In genomic region chr7:154841731-154842331, GRCh38 we compare ENCODE assay signal across 18 cellular contexts.
A peak's percentile ranks its signal among the peaks of the same experiment; 100 is the strongest.
DNase-seq lines count a peak whose midpoint lies in the region; ATAC-seq and TF ChIP-seq lines count a peak whose summit lies in the region.
"Had no signal": no experiment of that assay in that cellular context is flagged by ENCODE, and none has a peak within 500 bp of the region (broad histone marks: within the 10 kb centered on the region; RNA-seq: fewer than 3 reads in every experiment).

No MANE protein-coding gene starts in this region.

- H3K36me3 ChIP-seq in upper lobe of right lung: no peaks in the 10 kb centered on the region
- H3K36me3 ChIP-seq: HAP-1, tibial nerve had no signal

- H3K27ac ChIP-seq in upper lobe of right lung: no peak overlapping the region
- H3K27ac ChIP-seq: epithelial cell of prostate, tibial nerve had no signal

- ATAC-seq in left lobe of liver: peak; percentile 70
- peak; percentile 39 for ATAC-seq in upper lobe of right lung
- ATAC-seq in GM21619 (IDR thresholded peaks at IDR 0.05; ENCODE audit: unreplicated experiment): no peak
- ATAC-seq in HG03378 (IDR thresholded peaks at IDR 0.05; ENCODE audit: unreplicated experiment): no peak
- ATAC-seq: activated CD4-positive, alpha-beta T cell treated with anti-CD3 and anti-CD28 coated beads for 36 hours; activated naive CD8-positive, alpha-beta T cell treated with anti-CD3 and anti-CD28 coated beads, Interleukin-2, amount 50 U/mL, for 24 hours; T-helper 17 cell had no signal

- H3K4me1 ChIP-seq in upper lobe of right lung: no peaks in the 10 kb centered on the region
- H3K4me1 ChIP-seq: HAP-1, tibial nerve had no signal

- intact Hi-C loops in upper lobe of right lung (cut with DNase I): no loop called here

- DNase-seq in NCI-H524 (lab: John Stamatoyannopoulos, UW) (peak; percentile 5 to 44), NCI-H524 treated with DMSO at 0.1 percent for 48 hours (lab: John Stamatoyannopoulos, UW) (no peak), NCI-H748 (lab: John Stamatoyannopoulos, UW; ENCODE audit: unreplicated experiment) (peak; percentile 93), left lobe of liver (ENCODE audit: low spot score) (no peak), upper lobe of right lung (no peak), SHP77 treated with DMSO at 0.1 percent for 48 hours (lab: John Stamatoyannopoulos, UW) (no peak)
- DNase-seq: activated CD4-positive, alpha-beta T cell treated with anti-CD3 and anti-CD28 coated beads for 36 hours; activated naive CD8-positive, alpha-beta T cell treated with anti-CD3 and anti-CD28 coated beads, Interleukin-2, amount 50 U/mL, for 24 hours; activated T-cell treated with anti-CD3 and anti-CD28 coated beads, Interleukin-2, amount 50 U/mL, for 1 hour; MV-4-11; stimulated activated CD4-positive, alpha-beta T cell treated with anti-CD3 and anti-CD28 coated beads, Interleukin-15, amount 100 ng/mL, for 24 hours; T-helper 17 cell had no signal

- peaks cover 10% of the 10 kb centered on the region for H3K27me3 ChIP-seq in upper lobe of right lung
- H3K27me3 ChIP-seq: tibial nerve had no signal

- no peaks in the 10 kb centered on the region for H3K9me3 ChIP-seq in upper lobe of right lung
- H3K9me3 ChIP-seq: HAP-1 had no signal

- no peak for TF ChIP-seq CTCF in upper lobe of right lung (IDR thresholded peaks at IDR 0.05)

- H3K4me3 ChIP-seq in upper lobe of right lung: no peak overlapping the region
- H3K4me3 ChIP-seq: HAP-1, lung, tibial nerve had no signal

Comparison
In these comparisons a context has a peak if more than half of its experiments do, and no peak if none do; other contexts are left out.
1. DNase-seq: peak in NCI-H524 (2 of 2) and NCI-H748 (single experiment); none in NCI-H524 treated with DMSO at 0.1 percent for 48 hours (single experiment), left lobe of liver (single experiment), upper lobe of right lung (single experiment) and SHP77 treated with DMSO at 0.1 percent for 48 hours (single experiment).
2. ATAC-seq: peak in left lobe of liver (single experiment) and upper lobe of right lung (single experiment); none in GM21619 (single experiment) and HG03378 (single experiment).